8 cellular contexts compared by ENCODE assay signal in genomic region chr12:118120579-118121363, GRCh38. TPM values are rescaled to one million over a fixed set of nuclear protein-coding genes. Genes with fewer than 3 reads are reported as not detected.
DNase-seq lines count a peak whose midpoint lies in the region; ATAC-seq and TF ChIP-seq lines count a peak whose summit lies in the region.

No MANE protein-coding gene starts in this region.

- H3K9me3 Mint-ChIP-seq in activated CD4-positive, alpha-beta T cell treated with anti-CD3 and anti-CD28 coated beads for 36 hours (ENCODE audit: low read depth) = no peaks in the 10 kb centered on the region

- CTCF ChIA-PET in activated CD4-positive, alpha-beta T cell treated with anti-CD3 and anti-CD28 coated beads for 36 hours (lab: Charles Lee) = interaction anchor here (0.6 to 1.9 kb wide), 17 partner anchors 11 to 332 kb away, joined by 3 to 18 read pairs (median 4); partner anchors contain the start of genes PEBP1 and SUDS3

- peak; percentile 59 for TF ChIP-seq CTCF in coronary artery (IDR thresholded peaks at IDR 0.05)

- DNase-seq in ELR (ENCODE audit: low read depth) (peak; percentile 81), NCI-H2227 treated with DMSO at 0.1 percent for 48 hours (lab: John Stamatoyannopoulos, UW) (peak; percentile 30), coronary artery (ENCODE audit: low spot score) (peak; percentile 84), left lobe of liver (ENCODE audit: low spot score) (peak; percentile 79), OCI-M2 (lab: John Stamatoyannopoulos, UW; ENCODE audit: unreplicated experiment) (no peak)
- DNase-seq in activated CD4-positive, alpha-beta T cell treated with anti-CD3 and anti-CD28 coated beads for 36 hours = peak; percentile 82
- peak in 2 of 3 donors; percentile 27 to 46 for DNase-seq in stimulated activated CD4-positive, alpha-beta T cell treated with anti-CD3 and anti-CD28 coated beads, TNF-alpha, amount 100 ng/mL, for 1 hour (ENCODE audit: low read depth in 3 of 3, low spot score in 1 of 3)

- peak; percentile 60 for ATAC-seq in HG02759 (IDR thresholded peaks at IDR 0.05; ENCODE audit: unreplicated experiment)
- ATAC-seq in activated CD4-positive, alpha-beta T cell treated with anti-CD3 and anti-CD28 coated beads for 36 hours = peak; percentile 75
- peak; percentile 91 for ATAC-seq in left lobe of liver

- no peak overlapping the region for H3K4me3 ChIP-seq in coronary artery

- POLR2A ChIA-PET in activated CD4-positive, alpha-beta T cell treated with anti-CD3 and anti-CD28 coated beads for 36 hours (lab: Charles Lee) = interaction anchor here (0.6 kb wide), 1 partner anchor 1894 kb away, joined by 3 read pairs; no protein-coding TSS in a partner anchor

- peaks cover 8% of the 10 kb centered on the region for H3K4me1 Mint-ChIP-seq in activated CD4-positive, alpha-beta T cell treated with anti-CD3 and anti-CD28 coated beads for 36 hours

- H3K27ac Mint-ChIP-seq in activated CD4-positive, alpha-beta T cell treated with anti-CD3 and anti-CD28 coated beads for 36 hours = peak overlapping the region; percentile 77

- intact Hi-C loops in activated CD4-positive, alpha-beta T cell treated with anti-CD3 and anti-CD28 coated beads for 36 hours (cut with DNase I, micrococcal nuclease) = loop anchor here (1.0 to 5.0 kb wide), 5 partner anchors 15 to 256 kb away; partner anchors contain the start of gene SUDS3 (in 2 of the 2)

- no peaks in the 10 kb centered on the region for H3K36me3 Mint-ChIP-seq in activated CD4-positive, alpha-beta T cell treated with anti-CD3 and anti-CD28 coated beads for 36 hours (ENCODE audit: low read depth)

- no peak overlapping the region for H3K4me3 Mint-ChIP-seq in activated CD4-positive, alpha-beta T cell treated with anti-CD3 and anti-CD28 coated beads for 36 hours

- H3K27ac ChIP-seq in coronary artery = no peak overlapping the region

- H3K27me3 Mint-ChIP-seq in activated CD4-positive, alpha-beta T cell treated with anti-CD3 and anti-CD28 coated beads for 36 hours = no peaks in the 10 kb centered on the region

RNA-seq across cellular contexts. Expression of gene PEBP1, which starts 15.2 kb away (rescaled TPM):
- 100 to 1,000 TPM; 117 to 134 TPM for total RNA-seq in activated CD4-positive, alpha-beta T cell treated with anti-CD3 and anti-CD28 coated beads for 36 hours
- total RNA-seq in left lobe of liver = 662 TPM

RNA-seq across cellular contexts. Expression of gene VSIG10, which starts 17.0 kb away (rescaled TPM):
- total RNA-seq in activated CD4-positive, alpha-beta T cell treated with anti-CD3 and anti-CD28 coated beads for 36 hours = 1 to 10 TPM; 6.5 to 8.2 TPM
- 20.7 TPM for total RNA-seq in left lobe of liver

RNA-seq across cellular contexts. Expression of gene WSB2, which starts 59.8 kb away (rescaled TPM):
- total RNA-seq in activated CD4-positive, alpha-beta T cell treated with anti-CD3 and anti-CD28 coated beads for 36 hours = 10 to 100 TPM; 57.7 to 58.2 TPM
- total RNA-seq in left lobe of liver = 51.4 TPM
